ENCODE assay signal across 19 cellular contexts in genomic region chr12:114703060-114703493, GRCh38. TPM values are rescaled to one million over a fixed set of nuclear protein-coding genes. Genes with fewer than 3 reads are reported as not detected.
A peak's percentile ranks its signal among the peaks of the same experiment; 100 is the strongest.
DNase-seq lines count a peak whose midpoint lies in the region; ATAC-seq and TF ChIP-seq lines count a peak whose summit lies in the region.
"Had no signal": no experiment of that assay in that cellular context is flagged by ENCODE, and none has a peak within 500 bp of the region (broad histone marks: within the 10 kb centered on the region; RNA-seq: fewer than 3 reads in every experiment).

No MANE protein-coding gene starts in this region.

- H3K27me3 Mint-ChIP-seq in GM23338 (ENCODE audit: insufficient read depth, low read depth, poor library complexity) (peaks cover 65% of the 10 kb centered on the region), WTC11 (ENCODE audit: low read depth) (peaks cover 89% of the 10 kb centered on the region)

- no peaks in the 10 kb centered on the region for H3K79me2 ChIP-seq in GM23338 (replicated peaks; ENCODE audit: insufficient read depth)
- H3K79me2 ChIP-seq in osteoblast (ENCODE audit: insufficient read depth, low read length): no peaks in the 10 kb centered on the region

- H3K9me2 ChIP-seq in GM23338 (ENCODE audit: insufficient read depth): no peaks in the 10 kb centered on the region

- H3K36me3 Mint-ChIP-seq in GM23338 (ENCODE audit: low read depth) (no peaks in the 10 kb centered on the region), WTC11 (no peaks in the 10 kb centered on the region)

- no peaks in the 10 kb centered on the region for H3K9me3 ChIP-seq in osteoblast (ENCODE audit: low read depth, low read length)

- H2AFZ ChIP-seq in GM23338: no peak overlapping the region
- no peak overlapping the region for H2AFZ ChIP-seq in osteoblast (ENCODE audit: low read length)

- H3K4me3 ChIP-seq in GM23338 (peak overlapping the region; percentile 39), osteoblast (ENCODE audit: insufficient read depth, low read length) (no peak overlapping the region)

- peak overlapping the region; percentile 55 for H3K4me3 Mint-ChIP-seq in GM23338
- peak overlapping the region; percentile 47 for H3K4me3 Mint-ChIP-seq in WTC11
- H3K4me3 Mint-ChIP-seq: CD4-positive, alpha-beta T cell had no signal

- CTCF ChIA-PET in WTC11 (lab: Charles Lee): interaction anchor here (0.6 to 3.9 kb wide), 8 partner anchors 11 to 571 kb away, joined by 3 to 15 read pairs (median 3); partner anchors contain the start of gene TBX3

- peaks cover 42% of the 10 kb centered on the region for H3K4me1 Mint-ChIP-seq in GM23338
- peaks cover 48% of the 10 kb centered on the region for H3K4me1 Mint-ChIP-seq in WTC11

- H3K4me2 ChIP-seq in GM23338 (peak overlapping the region; percentile 71), osteoblast (ENCODE audit: insufficient read depth, low read length) (no peak overlapping the region)

- H3F3A ChIP-seq in GM23338 (replicated peaks; ENCODE audit: low read depth): peaks cover 11% of the 10 kb centered on the region

- POLR2A ChIA-PET in WTC11 (lab: Charles Lee): interaction anchor here (0.6 to 1.0 kb wide), 7 partner anchors 9 to 1842 kb away, joined by 3 to 11 read pairs (median 6); no protein-coding TSS in a partner anchor

- H3K36me3 ChIP-seq in GM23338 (ENCODE audit: insufficient read depth): no peaks in the 10 kb centered on the region
- no peaks in the 10 kb centered on the region for H3K36me3 ChIP-seq in osteoblast (ENCODE audit: insufficient read depth, low read length)

- ATAC-seq in GM23338 (peak; percentile 21), WTC11 (peak; percentile 22; the same call in 1 of the 2 replicates), GM21423 (IDR thresholded peaks at IDR 0.05; ENCODE audit: unreplicated experiment) (no peak)
- ATAC-seq: activated CD4-positive, CD25-positive, alpha-beta regulatory T cell treated with anti-CD3 and anti-CD28 coated beads, Interleukin-2, amount 50 U/mL, for 24 hours; HCT116 had no signal

- H3K27ac ChIP-seq in GM23338 (ENCODE audit: low read depth): no peak overlapping the region
- H3K27ac ChIP-seq in osteoblast (ENCODE audit: low read depth, low read length): no peak overlapping the region

- H4K20me1 ChIP-seq in GM23338 (replicated peaks; ENCODE audit: insufficient read depth) (peaks cover 10% of the 10 kb centered on the region; the same call in 1 of the 2 replicates), osteoblast (ENCODE audit: insufficient read depth, low read length) (no peaks in the 10 kb centered on the region)

- H3K4me1 ChIP-seq in GM23338 (ENCODE audit: insufficient read depth) (peaks cover 54% of the 10 kb centered on the region), osteoblast (ENCODE audit: insufficient read depth, low read length) (no peaks in the 10 kb centered on the region)

- H3K27me3 ChIP-seq in GM23338 (ENCODE audit: insufficient read depth) (peaks cover 95% of the 10 kb centered on the region), osteoblast (ENCODE audit: insufficient read depth, low read length) (peaks cover 58% of the 10 kb centered on the region)

- TF ChIP-seq CTCF in GM23338 (conservative IDR thresholded peaks at IDR 0.05; ENCODE audit: low read depth in 2 of 2): 0 out of 4 replicates have a peak, but pooled peaks of 1 of the 2 experiments have one; percentile 9
- TF ChIP-seq CTCF in WTC11 (IDR thresholded peaks at IDR 0.05): no peak
- no peak for TF ChIP-seq CTCF in osteoblast (IDR thresholded peaks at IDR 0.05; ENCODE audit: extremely low read depth, low read depth, low read length)

- H3K27ac Mint-ChIP-seq in GM23338: no peak overlapping the region
- no peak overlapping the region for H3K27ac Mint-ChIP-seq in WTC11
- H3K27ac Mint-ChIP-seq: CD4-positive, alpha-beta T cell had no signal

- DNase-seq in GM23338 (ENCODE audit: low spot score): peak; percentile 63
- DNase-seq in NCI-H1105 treated with DMSO at 0.1 percent for 48 hours (lab: John Stamatoyannopoulos, UW): peak; percentile 86
- no peak for DNase-seq in WTC11 (ENCODE audit: low spot score)
- peak; percentile 39 for DNase-seq in osteoblast (ENCODE audit: insufficient read length, low spot score, missing footprints)
- no peak for DNase-seq in OCI-M2 (lab: John Stamatoyannopoulos, UW; ENCODE audit: unreplicated experiment)
- DNase-seq in activated effector memory CD4-positive, alpha-beta T cell treated with Interleukin-2 at 50 U/mL for 16 hours: no peak
- DNase-seq: activated naive CD4-positive, alpha-beta T cell treated with anti-CD3 and anti-CD28 coated beads, Interleukin-2, amount 50 U/mL, for 16 hours; activated T-cell treated with anti-CD3 and anti-CD28 coated beads, Interleukin-2, amount 50 U/mL, for 48 hours; aorta; caudate nucleus; CD4-positive, alpha-beta T cell; hippocampal formation; kidney glomerular epithelial cell; mammary epithelial cell; NCI-H1417 treated with DMSO at 0.1 percent for 48 hours; T1000 had no signal

- H3K9me3 Mint-ChIP-seq in GM23338: no peaks in the 10 kb centered on the region; the same call in 2 of the 3 replicates
- no peaks in the 10 kb centered on the region for H3K9me3 Mint-ChIP-seq in WTC11

TF ChIP-seq in GM23338, 12 proteins besides CTCF, POLR2A, EP300 and RAD21:
- TF ChIP-seq ZNF114 (CRISPR knock-in tag; IDR thresholded peaks at IDR 0.05) (no peak), POLR2AphosphoS5 (IDR thresholded peaks at IDR 0.05; ENCODE audit: low read depth) (no peak), ETS1 (IDR thresholded peaks at IDR 0.05) (no peak)

TF ChIP-seq in WTC11, 78 proteins besides CTCF, POLR2A, EP300 and RAD21:
- TF ChIP-seq PRDM15 (CRISPR knock-in tag; IDR thresholded peaks at IDR 0.05): no peak
- no peak for TF ChIP-seq ESRRA (CRISPR knock-in tag; IDR thresholded peaks at IDR 0.05; ENCODE audit: borderline replicate concordance)
- TF ChIP-seq MLX (CRISPR knock-in tag; IDR thresholded peaks at IDR 0.05): no peak

RNA-seq across cellular contexts. Expression of gene TBX3, which starts 19.1 kb away (rescaled TPM):
- total RNA-seq in GM23338 (2014; rRNA removed; shearing (Covaris generic)): 0.24 and 0.35 TPM in 2 replicates
- polyA plus RNA-seq in GM23338 (2016; fragmentation: Nextera tagmentation; extraction: Ambion mirVana): 0.18 and 0.33 TPM in 2 replicates
- total RNA-seq in WTC11 (2021) (0.89 to 2.2 TPM (median 0.92 TPM) in 3 replicates), osteoblast (11.9 and 14.1 TPM in 2 replicates)

Comparison
In these comparisons a context has a peak if more than half of its experiments do, and no peak if none do; other contexts are left out.
1. DNase-seq: peak in GM23338 (single experiment), NCI-H1105 treated with DMSO at 0.1 percent for 48 hours (single experiment) and osteoblast (single experiment); none in WTC11 (single experiment), OCI-M2 (single experiment) and activated effector memory CD4-positive, alpha-beta T cell treated with Interleukin-2 at 50 U/mL for 16 hours (single experiment).